In genomic region chr1:42476605-42477004, GRCh38 we compare ENCODE assay signal across 29 cellular contexts. TPM values are rescaled to one million over a fixed set of nuclear protein-coding genes. Genes with fewer than 3 reads are reported as not detected.
"Had no signal": no experiment of that assay in that cellular context is flagged by ENCODE, and none has a peak within 500 bp of the region (broad histone marks: within the 10 kb centered on the region; RNA-seq: fewer than 3 reads in every experiment).

No MANE protein-coding gene starts in this region.

- DNase-seq: naive thymus-derived CD4-positive, alpha-beta T cell; natural killer cell; occipital lobe; ovary; posterior cingulate gyrus; psoas muscle; right cardiac atrium; spleen; stimulated activated CD4-positive, alpha-beta T cell treated with anti-CD3 and anti-CD28 coated beads, Interleukin-12 subunit alpha, Interleukin-12 subunit beta, amount 100 ng/mL, for 4 hours; stimulated activated CD4-positive, alpha-beta T cell treated with anti-CD3 and anti-CD28 coated beads, Interleukin-1b, Interleukin-23, amount 100 ng/mL, for 48 hours; stimulated activated CD4-positive, alpha-beta T cell treated with anti-CD3 and anti-CD28 coated beads, Interleukin-4, amount 100 ng/mL, for 1 hour; stimulated activated CD4-positive, alpha-beta T cell treated with anti-CD3 and anti-CD28 coated beads, Interleukin-4, amount 100 ng/mL, for 4 hours; stimulated activated CD8-positive, alpha-beta memory T cell treated with anti-CD3 and anti-CD28 coated beads, Interleukin-4, amount 100 ng/mL, for 48 hours; stimulated activated naive CD4-positive, alpha-beta T cell; stimulated activated naive CD8-positive, alpha-beta T cell treated with anti-CD3 and anti-CD28 coated beads, Interleukin-15, amount 100 ng/mL, for 72 hours; stimulated activated naive CD8-positive, alpha-beta T cell treated with anti-CD3 and anti-CD28 coated beads, Interleukin-15, Interleukin-2, amounts not matched to agents 100 U/mL and 50 U/mL, for 24 hours; substantia nigra; testis; tibial artery; transverse colon; upper lobe of right lung; uterus had no signal

- H3K27me3 ChIP-seq: neural progenitor cell, ovary, spleen, suprapubic skin, testis, tibial artery, transverse colon, upper lobe of right lung, uterus had no signal

- H3K4me2 ChIP-seq: neural progenitor cell, smooth muscle cell had no signal

- H3K9me3 ChIP-seq: ovary, psoas muscle, spleen, suprapubic skin, testis, tibial artery, transverse colon, upper lobe of right lung, uterus had no signal

- H3K36me3 ChIP-seq: neural progenitor cell, ovary, upper lobe of right lung, uterus had no signal

- H2AFZ ChIP-seq: neural progenitor cell, parathyroid adenoma had no signal

- H3K4me1 ChIP-seq: neural progenitor cell, parathyroid adenoma, psoas muscle, spleen, suprapubic skin, testis, tibial artery, transverse colon, upper lobe of right lung, uterus had no signal

- H3K27ac ChIP-seq: neural progenitor cell, ovary, parathyroid adenoma, psoas muscle, skin epidermis, spleen, suprapubic skin, testis, tibial artery, transverse colon, upper lobe of right lung, uterus had no signal

- ATAC-seq: naive thymus-derived CD4-positive, alpha-beta T cell; natural killer cell; psoas muscle; right cardiac atrium; sciatic nerve; stimulated activated memory B cell treated with anti-CD40 and anti-IgM and Interleukin-4, amounts not matched to agents 10 μg/mL and 1 μg/mL and 100 μg/mL, for 72 hours; stimulated activated naive CD8-positive, alpha-beta T cell treated with anti-CD3 and anti-CD28 coated beads, Interleukin-15, amount 100 ng/mL, for 72 hours; stimulated activated naive CD8-positive, alpha-beta T cell treated with anti-CD3 and anti-CD28 coated beads, Interleukin-15, Interleukin-2, amounts not matched to agents 100 U/mL and 50 U/mL, for 24 hours; upper lobe of right lung had no signal

- H3K79me2 ChIP-seq: parathyroid adenoma had no signal

- H3K9ac ChIP-seq: neural progenitor cell, parathyroid adenoma had no signal

- H3K4me3 ChIP-seq: neural progenitor cell, ovary, psoas muscle, skin epidermis, smooth muscle cell, spleen, suprapubic skin, testis, tibial artery, transverse colon, upper lobe of right lung, uterus had no signal

RNA-seq across cellular contexts. Expression of gene ZMYND12, which starts 20.8 kb away (rescaled TPM):
- total RNA-seq: occipital lobe had no signal
